In the genomic region with DNA sequence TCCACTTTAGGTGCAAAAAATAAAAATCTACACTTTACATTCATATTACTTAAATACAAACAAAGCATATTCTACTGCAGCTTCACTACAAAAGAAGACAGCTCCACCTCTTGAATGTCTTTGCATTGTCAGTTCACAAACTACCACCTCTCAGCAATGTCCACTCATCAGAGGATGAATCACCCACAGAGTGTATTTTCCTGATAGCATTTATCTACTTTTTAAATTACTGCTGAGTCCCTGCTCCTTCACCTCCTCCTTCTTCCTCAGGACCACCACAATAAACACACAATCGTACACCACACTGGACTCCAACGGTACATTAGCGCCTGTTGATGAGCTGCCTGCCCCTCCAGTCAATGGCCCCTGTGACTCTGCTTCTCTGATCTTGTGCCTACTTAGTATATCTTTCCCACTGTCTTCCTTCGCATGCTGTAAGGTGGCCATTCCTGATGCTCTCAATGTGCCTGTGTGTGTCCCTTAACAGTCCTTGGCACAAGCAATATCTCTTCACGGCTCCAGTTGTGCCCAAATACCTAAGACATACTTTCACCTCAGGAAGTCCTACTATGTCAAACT, we compare ENCODE assay signal across 1 cellular context.
A peak's percentile ranks its signal among the peaks of the same experiment; 100 is the strongest.
TF ChIP-seq lines count a peak whose summit lies in the region.

No MANE protein-coding gene starts in this region.

TF ChIP-seq in K562, 482 proteins besides CTCF, POLR2A, EP300 and RAD21 (continued from another document and continues in another):
- TF ChIP-seq FOXP1 (CRISPR knock-in tag; IDR thresholded peaks at IDR 0.05) (no peak), ZNF780A (CRISPR knock-in tag; IDR thresholded peaks at IDR 0.05) (no peak), ZNF740 (CRISPR knock-in tag; IDR thresholded peaks at IDR 0.05) (no peak), ZNF740 (tag; IDR thresholded peaks at IDR 0.05) (no peak), RAD51 (IDR thresholded peaks at IDR 0.05; ENCODE audit: borderline replicate concordance, low read depth) (no peak), ZNF311 (CRISPR knock-in tag; IDR thresholded peaks at IDR 0.05) (no peak), CXXC5 (CRISPR knock-in tag; IDR thresholded peaks at IDR 0.05) (no peak), ARID2 (IDR thresholded peaks at IDR 0.05) (no peak), HDAC1 (IDR thresholded peaks at IDR 0.05) (0 out of 4 replicates have a peak, but pooled peaks of 1 of the 2 experiments have one; percentile 18), KLF16 (IDR thresholded peaks at IDR 0.05) (peak; percentile 28; the same call in 1 of the 2 replicates), TAL1 (IDR thresholded peaks at IDR 0.05) (peak; percentile 71), MCM7 (IDR thresholded peaks at IDR 0.05) (no peak), ZNF232 (CRISPR knock-in tag; IDR thresholded peaks at IDR 0.05) (no peak), ZNF175 (CRISPR knock-in tag; IDR thresholded peaks at IDR 0.05; ENCODE audit: low read depth) (no peak), U2AF1 (optimal IDR thresholded peaks at IDR 0.05; ENCODE audit: low read depth, low read length) (no peak), ESRRB (CRISPR knock-in tag; IDR thresholded peaks at IDR 0.05; ENCODE audit: borderline replicate concordance) (no peak), TGIF2 (CRISPR knock-in tag; IDR thresholded peaks at IDR 0.05) (no peak), KLF6 (CRISPR knock-in tag; IDR thresholded peaks at IDR 0.05; ENCODE audit: borderline replicate concordance) (no peak), SRSF7 (optimal IDR thresholded peaks at IDR 0.05; ENCODE audit: low read depth, low read length) (no peak), ZNF830 (CRISPR knock-in tag; IDR thresholded peaks at IDR 0.05) (no peak), SRSF3 (IDR thresholded peaks at IDR 0.05; ENCODE audit: insufficient read depth, low read length) (no peak), STAG1 (CRISPR knock-in tag; IDR thresholded peaks at IDR 0.05; ENCODE audit: borderline replicate concordance) (no peak), HEY1 (CRISPR knock-in tag; IDR thresholded peaks at IDR 0.05; ENCODE audit: borderline replicate concordance) (no peak), RCOR1 (IDR thresholded peaks at IDR 0.05; ENCODE audit: borderline replicate concordance in 1 of 2, low read depth in 2 of 2, low read length in 2 of 2) (no peak), ESRRA (IDR thresholded peaks at IDR 0.05; ENCODE audit: borderline replicate concordance, low read depth) (no peak), ZNF197 (CRISPR knock-in tag; IDR thresholded peaks at IDR 0.05; ENCODE audit: low read depth) (no peak), ZNF133 (CRISPR knock-in tag; IDR thresholded peaks at IDR 0.05) (no peak), ZNF354B (CRISPR knock-in tag; IDR thresholded peaks at IDR 0.05) (no peak), SNIP1 (IDR thresholded peaks at IDR 0.05; ENCODE audit: low read depth) (no peak), MXI1 (IDR thresholded peaks at IDR 0.05; ENCODE audit: low read depth, low read length) (no peak), FOXK1 (CRISPR knock-in tag; IDR thresholded peaks at IDR 0.05; ENCODE audit: borderline replicate concordance) (no peak), CHD2 (IDR thresholded peaks at IDR 0.05; ENCODE audit: low read depth, low read length) (no peak), ZBTB12 (CRISPR knock-in tag; IDR thresholded peaks at IDR 0.05) (no peak), MLX (CRISPR knock-in tag; conservative IDR thresholded peaks at IDR 0.05) (no peak), ZBTB33 (CRISPR knock-in tag; IDR thresholded peaks at IDR 0.05) (no peak), TRIM25 (IDR thresholded peaks at IDR 0.05; ENCODE audit: borderline replicate concordance) (no peak), ZNF253 (CRISPR knock-in tag; conservative IDR thresholded peaks at IDR 0.05) (no peak), HSF4 (CRISPR knock-in tag; IDR thresholded peaks at IDR 0.05; ENCODE audit: borderline replicate concordance) (no peak), PTBP1 (IDR thresholded peaks at IDR 0.05; ENCODE audit: low read depth, low read length) (no peak), NRF1 (conservative IDR thresholded peaks at IDR 0.05 in 1 of 2, IDR thresholded peaks at IDR 0.05 in 1 of 2) (no peak), ETV1 (tag; conservative IDR thresholded peaks at IDR 0.05; ENCODE audit: low read depth) (no peak), ZNF551 (CRISPR knock-in tag; IDR thresholded peaks at IDR 0.05) (no peak), POLR2H (tag; IDR thresholded peaks at IDR 0.05; ENCODE audit: low read depth) (no peak), SMARCC2 (IDR thresholded peaks at IDR 0.05; ENCODE audit: low read depth) (0 out of 2 replicates have a peak, but pooled peaks have one; percentile 64), SOX6 (IDR thresholded peaks at IDR 0.05) (peak; percentile 80), RFX5 (IDR thresholded peaks at IDR 0.05; ENCODE audit: low read depth, low read length) (no peak), PHF21A (IDR thresholded peaks at IDR 0.05; ENCODE audit: borderline replicate concordance, low read depth) (no peak), ZNF785 (CRISPR knock-in tag; IDR thresholded peaks at IDR 0.05) (no peak), STAT6 (CRISPR knock-in tag; IDR thresholded peaks at IDR 0.05) (peak; percentile 81; the same call in 1 of the 2 replicates), SAFB2 (IDR thresholded peaks at IDR 0.05; ENCODE audit: borderline replicate concordance, low read depth, low read length, severe bottlenecking) (no peak), ERF (CRISPR knock-in tag; IDR thresholded peaks at IDR 0.05) (no peak), CEBPB (tag; IDR thresholded peaks at IDR 0.05) (no peak), HMBOX1 (IDR thresholded peaks at IDR 0.05) (peak; percentile 54; the same call in 1 of the 2 replicates), HLTF (IDR thresholded peaks at IDR 0.05) (no peak), PYGO2 (tag; IDR thresholded peaks at IDR 0.05) (no peak), ZNF408 (CRISPR knock-in tag; IDR thresholded peaks at IDR 0.05; ENCODE audit: low read depth) (no peak), CREB3L1 (IDR thresholded peaks at IDR 0.05; ENCODE audit: borderline replicate concordance, low read depth) (no peak)
- TF ChIP-seq, protein P1, sequence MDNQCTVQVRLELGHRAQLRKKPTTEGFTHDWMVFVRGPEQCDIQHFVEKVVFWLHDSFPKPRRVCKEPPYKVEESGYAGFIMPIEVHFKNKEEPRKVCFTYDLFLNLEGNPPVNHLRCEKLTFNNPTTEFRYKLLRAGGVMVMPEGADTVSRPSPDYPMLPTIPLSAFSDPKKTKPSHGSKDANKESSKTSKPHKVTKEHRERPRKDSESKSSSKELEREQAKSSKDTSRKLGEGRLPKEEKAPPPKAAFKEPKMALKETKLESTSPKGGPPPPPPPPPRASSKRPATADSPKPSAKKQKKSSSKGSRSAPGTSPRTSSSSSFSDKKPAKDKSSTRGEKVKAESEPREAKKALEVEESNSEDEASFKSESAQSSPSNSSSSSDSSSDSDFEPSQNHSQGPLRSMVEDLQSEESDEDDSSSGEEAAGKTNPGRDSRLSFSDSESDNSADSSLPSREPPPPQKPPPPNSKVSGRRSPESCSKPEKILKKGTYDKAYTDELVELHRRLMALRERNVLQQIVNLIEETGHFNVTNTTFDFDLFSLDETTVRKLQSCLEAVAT (IDR thresholded peaks at IDR 0.05) = no peak
- TF ChIP-seq, protein P2, sequence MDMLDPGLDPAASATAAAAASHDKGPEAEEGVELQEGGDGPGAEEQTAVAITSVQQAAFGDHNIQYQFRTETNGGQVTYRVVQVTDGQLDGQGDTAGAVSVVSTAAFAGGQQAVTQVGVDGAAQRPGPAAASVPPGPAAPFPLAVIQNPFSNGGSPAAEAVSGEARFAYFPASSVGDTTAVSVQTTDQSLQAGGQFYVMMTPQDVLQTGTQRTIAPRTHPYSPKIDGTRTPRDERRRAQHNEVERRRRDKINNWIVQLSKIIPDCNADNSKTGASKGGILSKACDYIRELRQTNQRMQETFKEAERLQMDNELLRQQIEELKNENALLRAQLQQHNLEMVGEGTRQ (CRISPR knock-in tag; IDR thresholded peaks at IDR 0.05) = no peak
